ENCODE assay signal across 8 cellular contexts in genomic region chr2:234292205-234292954, GRCh38.
DNase-seq lines count a peak whose midpoint lies in the region; ATAC-seq, FAIRE-seq and TF ChIP-seq lines count a peak whose summit lies in the region.

No MANE protein-coding gene starts in this region.

- no peak for TF ChIP-seq CTCF in WERI-Rb-1 (IDR thresholded peaks at IDR 0.05; ENCODE audit: low read depth, low read length)

- peaks cover 0 to 7% of the 10 kb centered on the region in 2 donors for H3K4me1 ChIP-seq in small intestine (ENCODE audit: control insufficient read depth in 2 of 2, insufficient read depth in 1 of 2, low read depth in 1 of 2, low read length in 1 of 2)

- H3K4me3 ChIP-seq in small intestine (ENCODE audit: low read depth in 1 of 2, low read length in 2 of 2) (no peak overlapping the region), WERI-Rb-1 (ENCODE audit: low read depth, low read length) (no peak overlapping the region)

- no peak for FAIRE-seq in small intestine (lab: Jason Lieb, UNC)

- H3K36me3 ChIP-seq in small intestine (ENCODE audit: control insufficient read depth in 2 of 2, insufficient read depth in 2 of 2, low read length in 2 of 2), result no peaks in the 10 kb centered on the region
- H3K36me3 ChIP-seq in WERI-Rb-1, result no peaks in the 10 kb centered on the region

- H3K9me3 ChIP-seq in small intestine (ENCODE audit: control insufficient read depth, low read depth) (no peaks in the 10 kb centered on the region), WERI-Rb-1 (ENCODE audit: severe bottlenecking) (no peaks in the 10 kb centered on the region)

- H3K27ac ChIP-seq in small intestine (ENCODE audit: low read depth in 1 of 2, low read length in 1 of 2), result peak overlapping the region in 1 of 2 donors; percentile 93
- no peak overlapping the region for H3K27ac ChIP-seq in WERI-Rb-1

- ATAC-seq in GM18858 (IDR thresholded peaks at IDR 0.05; ENCODE audit: unreplicated experiment) (peak; percentile 36), HG02870 (IDR thresholded peaks at IDR 0.05; ENCODE audit: unreplicated experiment) (peak; percentile 64)

- 57 to 72% (median 64%) methylated on average over 10 of the region's 10 CpGs for WGBS in small intestine, 3 donors

- H3K27me3 ChIP-seq in small intestine (ENCODE audit: control insufficient read depth in 2 of 2, insufficient read depth in 2 of 2, low read length in 2 of 2), result no peaks in the 10 kb centered on the region
- H3K27me3 ChIP-seq in WERI-Rb-1 (ENCODE audit: insufficient read depth, low read depth, severe bottlenecking), result no peaks in the 10 kb centered on the region

- DNase-seq in OCI-M1 (lab: John Stamatoyannopoulos, UW), result peak; percentile 44
- peak; percentile 54 for DNase-seq in activated gamma-delta T cell treated with anti-CD3 and anti-CD28 coated beads, Interleukin-2, amount 50 U/mL, for 16 hours (ENCODE audit: low read depth)
- peak; percentile 69 for DNase-seq in small intestine
- no peak for DNase-seq in NCI-H82 (lab: John Stamatoyannopoulos, UW)
- DNase-seq in iPS-NIHi11 (ENCODE audit: low spot score), result no peak
- DNase-seq in WERI-Rb-1, result no peak

Comparison
In these comparisons a context has a peak if more than half of its experiments do, and no peak if none do; other contexts are left out.
1. DNase-seq: peak in OCI-M1 (single experiment), activated gamma-delta T cell treated with anti-CD3 and anti-CD28 coated beads, Interleukin-2, amount 50 U/mL, for 16 hours (single experiment) and small intestine (single experiment); none in NCI-H82 (single experiment), iPS-NIHi11 (single experiment) and WERI-Rb-1 (single experiment).